ENCODE assay signal across 14 cellular contexts in the genomic region with DNA sequence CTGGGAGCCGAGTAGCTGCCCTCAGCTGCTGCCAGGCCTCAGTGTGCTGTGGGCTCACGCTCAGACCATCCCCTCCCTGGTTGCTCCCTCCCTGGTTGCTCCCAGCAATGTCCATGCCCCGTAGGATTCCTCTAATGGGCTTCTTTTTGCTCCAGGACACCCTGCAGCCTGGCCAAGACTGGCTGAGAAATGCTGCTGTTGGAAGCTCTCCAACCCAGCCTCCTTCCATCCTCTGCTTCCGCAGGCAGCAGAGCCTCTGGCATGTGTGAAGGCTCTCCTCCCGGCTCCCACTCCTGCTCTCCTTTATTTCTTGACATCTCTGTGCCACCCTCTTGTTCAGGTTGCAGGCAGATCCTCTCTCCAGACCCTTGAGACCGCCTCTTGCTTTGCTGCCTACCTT. TPM values are rescaled to one million over a fixed set of nuclear protein-coding genes. Genes with fewer than 3 reads are reported as not detected.
DNase-seq lines count a peak whose midpoint lies in the region; ATAC-seq, FAIRE-seq and TF ChIP-seq lines count a peak whose summit lies in the region.
"Had no signal": no experiment of that assay in that cellular context is flagged by ENCODE, and none has a peak within 500 bp of the region (broad histone marks: within the 10 kb centered on the region; RNA-seq: fewer than 3 reads in every experiment).

No MANE protein-coding gene starts in this region.

- H2AFZ ChIP-seq in astrocyte (ENCODE audit: low read depth, low read length) (no peak overlapping the region), PC-9 (no peak overlapping the region)

- no peak overlapping the region for H3K27ac Mint-ChIP-seq in astrocyte (ENCODE audit: unreplicated experiment)
- H3K27ac Mint-ChIP-seq: CD4-positive, alpha-beta memory T cell had no signal

- H3K9ac ChIP-seq in astrocyte (ENCODE audit: low read length) = no peak overlapping the region
- H3K9ac ChIP-seq: KMS-11 had no signal

- no peaks in the 10 kb centered on the region for H3K9me3 Mint-ChIP-seq in astrocyte (ENCODE audit: unreplicated experiment)

- TF ChIP-seq CTCF in C4-2B (conservative IDR thresholded peaks at IDR 0.05) (no peak), astrocyte (IDR thresholded peaks at IDR 0.05; ENCODE audit: insufficient read depth, low read depth, low read length) (no peak), choroid plexus epithelial cell (conservative IDR thresholded peaks at IDR 0.05; ENCODE audit: low read depth, low read length) (no peak), PC-9 (conservative IDR thresholded peaks at IDR 0.05) (no peak)

- CTCF ChIA-PET in PC-9 (lab: Charles Lee) = no interaction called here

- ATAC-seq in HG02623 (IDR thresholded peaks at IDR 0.05; ENCODE audit: unreplicated experiment) = no peak
- no peak for ATAC-seq in HG02798 (IDR thresholded peaks at IDR 0.05; ENCODE audit: poor library complexity, unreplicated experiment)
- ATAC-seq: HepG2 had no signal

- H3K27me3 ChIP-seq in astrocyte (ENCODE audit: insufficient read depth, low read length) (no peaks in the 10 kb centered on the region), PC-9 (ENCODE audit: insufficient read depth, low read depth) (peaks cover 41% of the 10 kb centered on the region)
- H3K27me3 ChIP-seq: BE2C had no signal

- H3K36me3 Mint-ChIP-seq in astrocyte (ENCODE audit: low read depth, unreplicated experiment) = no peaks in the 10 kb centered on the region
- H3K36me3 Mint-ChIP-seq: CD4-positive, alpha-beta memory T cell had no signal

- H3K36me3 ChIP-seq in astrocyte (ENCODE audit: insufficient read depth, low read length) = no peaks in the 10 kb centered on the region
- no peaks in the 10 kb centered on the region for H3K36me3 ChIP-seq in PC-9 (ENCODE audit: low read depth)
- H3K36me3 ChIP-seq: BE2C, HAP-1 had no signal

- H3K4me1 ChIP-seq in astrocyte (ENCODE audit: insufficient read depth, low read length) (no peaks in the 10 kb centered on the region), PC-9 (replicated peaks; ENCODE audit: insufficient read depth) (no peaks in the 10 kb centered on the region)
- H3K4me1 ChIP-seq: BE2C, HAP-1 had no signal

- H3K27me3 Mint-ChIP-seq in astrocyte (ENCODE audit: low read depth, unreplicated experiment) = peaks cover 5% of the 10 kb centered on the region
- H3K27me3 Mint-ChIP-seq: CD4-positive, alpha-beta memory T cell had no signal

- FAIRE-seq in astrocyte (lab: Jason Lieb, UNC) = no peak
- FAIRE-seq: HepG2 had no signal

- no peaks in the 10 kb centered on the region for H4K20me1 ChIP-seq in astrocyte (ENCODE audit: insufficient read depth, low read length)
- H4K20me1 ChIP-seq in PC-9 (ENCODE audit: insufficient read depth) = no peaks in the 10 kb centered on the region

- POLR2A ChIA-PET in PC-9 (lab: Charles Lee; ENCODE audit: unreplicated experiment) = no interaction called here

- intact Hi-C loops in PC-9 (cut with micrococcal nuclease; ENCODE audit: unreplicated experiment) = no loop called here

- H3K4me2 ChIP-seq in astrocyte (ENCODE audit: low read length) (no peak overlapping the region), PC-9 (no peak overlapping the region)
- H3K4me2 ChIP-seq: KMS-11 had no signal

- H3K9me2 ChIP-seq in PC-9 (ENCODE audit: insufficient read depth) = no peaks in the 10 kb centered on the region

- H3K4me3 ChIP-seq in astrocyte (ENCODE audit: insufficient read depth, low read depth, low read length) = no peak overlapping the region
- H3K4me3 ChIP-seq in choroid plexus epithelial cell (ENCODE audit: low read depth, low read length) = no peak overlapping the region
- no peak overlapping the region for H3K4me3 ChIP-seq in PC-9
- H3K4me3 ChIP-seq: HAP-1 had no signal

- peak overlapping the region; percentile 43 for H3K27ac ChIP-seq in C4-2B
- no peak overlapping the region for H3K27ac ChIP-seq in astrocyte (ENCODE audit: low read depth, low read length)
- H3K27ac ChIP-seq in PC-9 = no peak overlapping the region
- H3K27ac ChIP-seq: KMS-11 had no signal

- DNase-seq in astrocyte (ENCODE audit: low read depth) = peak; percentile 20
- peak; percentile 4 for DNase-seq in choroid plexus epithelial cell (ENCODE audit: low read depth)
- DNase-seq in medulla oblongata (ENCODE audit: extremely low spot score) = peak; percentile 63
- no peak for DNase-seq in HuH-7 (ENCODE audit: low spot score)
- DNase-seq in PC-9 = no peak
- DNase-seq: BE2C; CD4-positive, alpha-beta memory T cell; GF-D8 had no signal

- no peak overlapping the region for H3K4me3 Mint-ChIP-seq in astrocyte (ENCODE audit: unreplicated experiment)
- H3K4me3 Mint-ChIP-seq: CD4-positive, alpha-beta memory T cell had no signal

- H3K9me3 ChIP-seq in astrocyte (ENCODE audit: insufficient read depth, low read depth, low read length) (no peaks in the 10 kb centered on the region), PC-9 (ENCODE audit: insufficient read depth, low read depth) (no peaks in the 10 kb centered on the region)
- H3K9me3 ChIP-seq: BE2C, HAP-1 had no signal

- H3K4me1 Mint-ChIP-seq in astrocyte (ENCODE audit: low read depth, unreplicated experiment) = peaks cover 1% of the 10 kb centered on the region
- H3K4me1 Mint-ChIP-seq: CD4-positive, alpha-beta memory T cell had no signal

- no TSS peak for BruUV-seq in PC-9 (replicated peaks; lab: Mats Ljungman, UMichigan)

- H3K79me2 ChIP-seq in astrocyte (ENCODE audit: insufficient read depth, low read length) (no peaks in the 10 kb centered on the region), PC-9 (ENCODE audit: low read depth) (no peaks in the 10 kb centered on the region)

- no peaks in the 10 kb centered on the region for H3F3A ChIP-seq in PC-9 (ENCODE audit: insufficient read depth, low read depth)

RNA-seq across cellular contexts. Expression of a gene that starts 48.7 kb away (rescaled TPM):
- 15.1 and 19.2 TPM in 2 replicates for total RNA-seq in astrocyte
- total RNA-seq in PC-9 (2021) = not detected in 2 replicates
- total RNA-seq: CD4-positive, alpha-beta memory T cell; HepG2 had no signal

Comparison
In these comparisons a context has a peak if more than half of its experiments do, and no peak if none do; other contexts are left out.
1. DNase-seq: peak in astrocyte (single experiment), choroid plexus epithelial cell (single experiment) and medulla oblongata (single experiment); none in HuH-7 (single experiment) and PC-9 (0 of 2).
2. RNA of a gene that starts 48.7 kb away (total RNA-seq): 15.1 to 19.2 TPM in astrocyte; not detected in PC-9; every median in the first group is over 10 times any median in the second.